13 cellular contexts compared by ENCODE assay signal in genomic region chr1:155185783-155186265, GRCh38. TPM values are rescaled to one million over a fixed set of nuclear protein-coding genes. Genes with fewer than 3 reads are reported as not detected.
DNase-seq lines count a peak whose midpoint lies in the region; ATAC-seq, FAIRE-seq and TF ChIP-seq lines count a peak whose summit lies in the region.
"Had no signal": no experiment of that assay in that cellular context is flagged by ENCODE, and none has a peak within 500 bp of the region (broad histone marks: within the 10 kb centered on the region; RNA-seq: fewer than 3 reads in every experiment).

No MANE protein-coding gene starts in this region.

- no peaks in the 10 kb centered on the region for H3K36me3 ChIP-seq in right lobe of liver
- H3K36me3 ChIP-seq: SJSA1 had no signal

- H3K4me3 ChIP-seq in right lobe of liver: no peak overlapping the region
- H3K4me3 ChIP-seq: esophagus muscularis mucosa, SJSA1 had no signal

- H3K4me3 Mint-ChIP-seq in T-helper 1 cell treated with Interleukin-12 subunit alpha and Interleukin-12 subunit beta and Interleukin-4 antibody, amounts not matched to agents 30 μg/mL and 1 μg/mL, for 36 hours: no peak overlapping the region
- no peak overlapping the region for H3K4me3 Mint-ChIP-seq in activated CD8-positive, alpha-beta T cell treated with anti-CD3 and anti-CD28 coated beads, Interleukin-2, amount 10 ng/mL, durations not matched to agents 7 days and 5 days
- H3K4me3 Mint-ChIP-seq in type B pancreatic cell: no peak overlapping the region
- no peak overlapping the region for H3K4me3 Mint-ChIP-seq in activated CD4-positive, alpha-beta memory T cell treated with anti-CD3 and anti-CD28 coated beads for 36 hours

- no peaks in the 10 kb centered on the region for H3K9me3 Mint-ChIP-seq in T-helper 1 cell treated with Interleukin-12 subunit alpha and Interleukin-12 subunit beta and Interleukin-4 antibody, amounts not matched to agents 30 μg/mL and 1 μg/mL, for 36 hours
- H3K9me3 Mint-ChIP-seq in activated CD8-positive, alpha-beta T cell treated with anti-CD3 and anti-CD28 coated beads, Interleukin-2, amount 10 ng/mL, durations not matched to agents 7 days and 5 days (ENCODE audit: insufficient read depth): no peaks in the 10 kb centered on the region
- no peaks in the 10 kb centered on the region for H3K9me3 Mint-ChIP-seq in type B pancreatic cell
- no peaks in the 10 kb centered on the region for H3K9me3 Mint-ChIP-seq in activated CD4-positive, alpha-beta memory T cell treated with anti-CD3 and anti-CD28 coated beads for 36 hours

- CTCF ChIA-PET in activated CD8-positive, alpha-beta T cell treated with anti-CD3 and anti-CD28 coated beads, Interleukin-2, amount 10 ng/mL, durations not matched to agents 7 days and 5 days (lab: Charles Lee): interaction anchor here (1.7 to 2.4 kb wide), 2 partner anchors 8 to 13 kb away, joined by 11 read pairs; partner anchors contain the start of gene KRTCAP2
- CTCF ChIA-PET in activated CD4-positive, alpha-beta memory T cell treated with anti-CD3 and anti-CD28 coated beads for 36 hours (lab: Charles Lee): interaction anchor here (1.0 to 3.0 kb wide), 5 partner anchors 8 to 94 kb away, joined by 3 to 15 read pairs (median 4); partner anchors contain the start of gene KRTCAP2

- H3K9me3 ChIP-seq in right lobe of liver: no peaks in the 10 kb centered on the region
- H3K9me3 ChIP-seq: esophagus muscularis mucosa, SJSA1 had no signal

- no peaks in the 10 kb centered on the region for H3K27me3 ChIP-seq in right lobe of liver
- H3K27me3 ChIP-seq: esophagus muscularis mucosa, SJSA1 had no signal

- no peak for DNase-seq in T-helper 1 cell
- DNase-seq in activated CD8-positive, alpha-beta T cell treated with anti-CD3 and anti-CD28 coated beads, Interleukin-2, amount 10 ng/mL, durations not matched to agents 7 days and 5 days: no peak
- DNase-seq in right lobe of liver: peak in 2 of 3 donors; percentile 13 to 35
- no peak for DNase-seq in type B pancreatic cell (ENCODE audit: extremely low spot score, unreplicated experiment)
- DNase-seq in HTR-8/SVneo (ENCODE audit: insufficient read length, low spot score): no peak
- no peak for DNase-seq in activated CD4-positive, alpha-beta memory T cell treated with anti-CD3 and anti-CD28 coated beads for 36 hours
- no peak for DNase-seq in OCI-M1 (lab: John Stamatoyannopoulos, UW)
- DNase-seq: activated gamma-delta T cell, NCI-H774 had no signal

- H3K36me3 Mint-ChIP-seq in T-helper 1 cell treated with Interleukin-12 subunit alpha and Interleukin-12 subunit beta and Interleukin-4 antibody, amounts not matched to agents 30 μg/mL and 1 μg/mL, for 36 hours (ENCODE audit: low read depth): peaks cover 18% of the 10 kb centered on the region
- H3K36me3 Mint-ChIP-seq in activated CD8-positive, alpha-beta T cell treated with anti-CD3 and anti-CD28 coated beads, Interleukin-2, amount 10 ng/mL, durations not matched to agents 7 days and 5 days (ENCODE audit: low read depth): peaks cover 15% of the 10 kb centered on the region
- H3K36me3 Mint-ChIP-seq in type B pancreatic cell: no peaks in the 10 kb centered on the region
- H3K36me3 Mint-ChIP-seq in activated CD4-positive, alpha-beta memory T cell treated with anti-CD3 and anti-CD28 coated beads for 36 hours: no peaks in the 10 kb centered on the region

- FAIRE-seq in HTR-8/SVneo (lab: Jason Lieb, UNC): no peak

- TF ChIP-seq CTCF in right lobe of liver (IDR thresholded peaks at IDR 0.05) (no peak), type B pancreatic cell (conservative IDR thresholded peaks at IDR 0.05) (no peak)

- no peaks in the 10 kb centered on the region for H3K4me1 ChIP-seq in right lobe of liver
- H3K4me1 ChIP-seq: SJSA1 had no signal

- intact Hi-C loops in right lobe of liver (cut with DNase I): no loop called here
- intact Hi-C loops in activated CD4-positive, alpha-beta memory T cell treated with anti-CD3 and anti-CD28 coated beads for 36 hours (cut with micrococcal nuclease): no loop called here

- no peaks in the 10 kb centered on the region for H3K27me3 Mint-ChIP-seq in T-helper 1 cell treated with Interleukin-12 subunit alpha and Interleukin-12 subunit beta and Interleukin-4 antibody, amounts not matched to agents 30 μg/mL and 1 μg/mL, for 36 hours (ENCODE audit: low read depth)
- H3K27me3 Mint-ChIP-seq in activated CD8-positive, alpha-beta T cell treated with anti-CD3 and anti-CD28 coated beads, Interleukin-2, amount 10 ng/mL, durations not matched to agents 7 days and 5 days (ENCODE audit: low read depth): no peaks in the 10 kb centered on the region
- no peaks in the 10 kb centered on the region for H3K27me3 Mint-ChIP-seq in type B pancreatic cell
- no peaks in the 10 kb centered on the region for H3K27me3 Mint-ChIP-seq in activated CD4-positive, alpha-beta memory T cell treated with anti-CD3 and anti-CD28 coated beads for 36 hours

- H3K27ac Mint-ChIP-seq in T-helper 1 cell treated with Interleukin-12 subunit alpha and Interleukin-12 subunit beta and Interleukin-4 antibody, amounts not matched to agents 30 μg/mL and 1 μg/mL, for 36 hours: peak overlapping the region; percentile 55
- peak overlapping the region; percentile 6 for H3K27ac Mint-ChIP-seq in activated CD8-positive, alpha-beta T cell treated with anti-CD3 and anti-CD28 coated beads, Interleukin-2, amount 10 ng/mL, durations not matched to agents 7 days and 5 days
- peak overlapping the region; percentile 64 for H3K27ac Mint-ChIP-seq in type B pancreatic cell
- H3K27ac Mint-ChIP-seq in activated CD4-positive, alpha-beta memory T cell treated with anti-CD3 and anti-CD28 coated beads for 36 hours: no peak overlapping the region

- no peak for ATAC-seq in activated CD8-positive, alpha-beta T cell treated with anti-CD3 and anti-CD28 coated beads, Interleukin-2, amount 10 ng/mL, durations not matched to agents 7 days and 5 days
- no peak for ATAC-seq in right lobe of liver

- no peak overlapping the region for H3K27ac ChIP-seq in right lobe of liver
- H3K27ac ChIP-seq: 22Rv1, esophagus muscularis mucosa, SJSA1 had no signal

- TF ChIP-seq POLR2A in right lobe of liver (IDR thresholded peaks at IDR 0.05): no peak

- WGBS in right lobe of liver (ENCODE audit: insufficient coverage, low coverage, low lambda C conversion rate, missing lambda C conversion rate): 71% methylated on average over 4 of the region's 9 CpGs

- POLR2A ChIA-PET in activated CD8-positive, alpha-beta T cell treated with anti-CD3 and anti-CD28 coated beads, Interleukin-2, amount 10 ng/mL, durations not matched to agents 7 days and 5 days (lab: Charles Lee): interaction anchor here (0.6 to 1.4 kb wide), 3 partner anchors 8 to 1138 kb away, joined by 3 to 7 read pairs (median 3); no protein-coding TSS in a partner anchor
- POLR2A ChIA-PET in activated CD4-positive, alpha-beta memory T cell treated with anti-CD3 and anti-CD28 coated beads for 36 hours (lab: Charles Lee): interaction anchor here (0.6 to 2.9 kb wide), 3 partner anchors 8 to 138 kb away, joined by 3 to 14 read pairs (median 12); partner anchors contain the start of genes KRTCAP2 and TRIM46

- peaks cover 10% of the 10 kb centered on the region for H3K4me1 Mint-ChIP-seq in T-helper 1 cell treated with Interleukin-12 subunit alpha and Interleukin-12 subunit beta and Interleukin-4 antibody, amounts not matched to agents 30 μg/mL and 1 μg/mL, for 36 hours (ENCODE audit: low read depth)
- peaks cover 11% of the 10 kb centered on the region for H3K4me1 Mint-ChIP-seq in activated CD8-positive, alpha-beta T cell treated with anti-CD3 and anti-CD28 coated beads, Interleukin-2, amount 10 ng/mL, durations not matched to agents 7 days and 5 days (ENCODE audit: low read depth)
- peaks cover 9% of the 10 kb centered on the region for H3K4me1 Mint-ChIP-seq in type B pancreatic cell (ENCODE audit: unreplicated experiment)
- H3K4me1 Mint-ChIP-seq in activated CD4-positive, alpha-beta memory T cell treated with anti-CD3 and anti-CD28 coated beads for 36 hours (ENCODE audit: low read depth): peaks cover 3% of the 10 kb centered on the region

RNA-seq across cellular contexts. Expression of gene TRIM46, which starts 12.2 kb away (rescaled TPM):
- 10 to 100 TPM; 14.6 TPM for total RNA-seq in activated CD8-positive, alpha-beta T cell treated with anti-CD3 and anti-CD28 coated beads, Interleukin-2, amount 10 ng/mL, durations not matched to agents 7 days and 5 days
- total RNA-seq in right lobe of liver (under 1 TPM in 2 of 6 experiments, not detected in 4; 0.09 to 0.15 TPM), type B pancreatic cell (ENCODE audit: low replicate concordance) (2.0 and 8.1 TPM in 2 replicates)
- total RNA-seq in activated CD4-positive, alpha-beta memory T cell treated with anti-CD3 and anti-CD28 coated beads for 36 hours: 1 to 10 TPM; 6.3 to 7.1 TPM

RNA-seq across cellular contexts. Expression of gene KRTCAP2, which starts 12.7 kb away (rescaled TPM):
- total RNA-seq in activated CD8-positive, alpha-beta T cell treated with anti-CD3 and anti-CD28 coated beads, Interleukin-2, amount 10 ng/mL, durations not matched to agents 7 days and 5 days: 100 to 1,000 TPM; 170 to 190 TPM
- total RNA-seq in right lobe of liver (100 to 1,000 TPM in 3 of 6 experiments, 10 to 100 TPM in 3; 85.5 to 145 (median 99.9) TPM), type B pancreatic cell (ENCODE audit: low replicate concordance) (173 and 179 TPM in 2 replicates)
- total RNA-seq in activated CD4-positive, alpha-beta memory T cell treated with anti-CD3 and anti-CD28 coated beads for 36 hours: 100 to 1,000 TPM; 138 to 146 TPM

RNA-seq across cellular contexts. Expression of gene THBS3, which starts 21.9 kb away (rescaled TPM):
- total RNA-seq in activated CD8-positive, alpha-beta T cell treated with anti-CD3 and anti-CD28 coated beads, Interleukin-2, amount 10 ng/mL, durations not matched to agents 7 days and 5 days: 10 to 100 TPM; 13.4 to 15.0 TPM
- 10 to 100 TPM in 3 of 6 experiments, 1 to 10 TPM in 3; 4.0 to 14.4 (median 10.5) TPM for total RNA-seq in right lobe of liver
- total RNA-seq in type B pancreatic cell (ENCODE audit: low replicate concordance): 23.2 and 28.0 TPM in 2 replicates
- total RNA-seq in activated CD4-positive, alpha-beta memory T cell treated with anti-CD3 and anti-CD28 coated beads for 36 hours: 10 to 100 TPM; 15.6 to 17.3 TPM

RNA-seq across cellular contexts. Expression of gene MTX1, which starts 22.7 kb away (rescaled TPM):
- total RNA-seq in activated CD8-positive, alpha-beta T cell treated with anti-CD3 and anti-CD28 coated beads, Interleukin-2, amount 10 ng/mL, durations not matched to agents 7 days and 5 days: 10 to 100 TPM; 43.0 to 46.3 TPM
- total RNA-seq in right lobe of liver (10 to 100 TPM; 20.0 to 50.7 (median 23.9) TPM), type B pancreatic cell (ENCODE audit: low replicate concordance) (34.0 and 44.2 TPM in 2 replicates)
- total RNA-seq in activated CD4-positive, alpha-beta memory T cell treated with anti-CD3 and anti-CD28 coated beads for 36 hours: 10 to 100 TPM; 45.2 to 47.9 TPM

RNA-seq across cellular contexts. Expression of gene DPM3, which starts 45.5 kb away (rescaled TPM):
- total RNA-seq in activated CD8-positive, alpha-beta T cell treated with anti-CD3 and anti-CD28 coated beads, Interleukin-2, amount 10 ng/mL, durations not matched to agents 7 days and 5 days: 10 to 100 TPM; 53.2 to 57.7 TPM
- 100 to 1,000 TPM in 1 of 6 experiments, 10 to 100 TPM in 5; 50.4 to 106 (median 60.4) TPM for total RNA-seq in right lobe of liver
- total RNA-seq in type B pancreatic cell (ENCODE audit: low replicate concordance): 73.9 and 75.3 TPM in 2 replicates
- total RNA-seq in activated CD4-positive, alpha-beta memory T cell treated with anti-CD3 and anti-CD28 coated beads for 36 hours: 10 to 100 TPM; 34.1 to 37.7 TPM

Comparison
In these comparisons a context has a peak if more than half of its experiments do, and no peak if none do; other contexts are left out.
1. DNase-seq: peak in right lobe of liver (2 of 3); none in T-helper 1 cell (0 of 5), activated CD8-positive, alpha-beta T cell treated with anti-CD3 and anti-CD28 coated beads, Interleukin-2, amount 10 ng/mL, durations not matched to agents 7 days and 5 days (single experiment), type B pancreatic cell (single experiment), HTR-8/SVneo (single experiment), activated CD4-positive, alpha-beta memory T cell treated with anti-CD3 and anti-CD28 coated beads for 36 hours (single experiment) and OCI-M1 (single experiment).